In the genomic region with DNA sequence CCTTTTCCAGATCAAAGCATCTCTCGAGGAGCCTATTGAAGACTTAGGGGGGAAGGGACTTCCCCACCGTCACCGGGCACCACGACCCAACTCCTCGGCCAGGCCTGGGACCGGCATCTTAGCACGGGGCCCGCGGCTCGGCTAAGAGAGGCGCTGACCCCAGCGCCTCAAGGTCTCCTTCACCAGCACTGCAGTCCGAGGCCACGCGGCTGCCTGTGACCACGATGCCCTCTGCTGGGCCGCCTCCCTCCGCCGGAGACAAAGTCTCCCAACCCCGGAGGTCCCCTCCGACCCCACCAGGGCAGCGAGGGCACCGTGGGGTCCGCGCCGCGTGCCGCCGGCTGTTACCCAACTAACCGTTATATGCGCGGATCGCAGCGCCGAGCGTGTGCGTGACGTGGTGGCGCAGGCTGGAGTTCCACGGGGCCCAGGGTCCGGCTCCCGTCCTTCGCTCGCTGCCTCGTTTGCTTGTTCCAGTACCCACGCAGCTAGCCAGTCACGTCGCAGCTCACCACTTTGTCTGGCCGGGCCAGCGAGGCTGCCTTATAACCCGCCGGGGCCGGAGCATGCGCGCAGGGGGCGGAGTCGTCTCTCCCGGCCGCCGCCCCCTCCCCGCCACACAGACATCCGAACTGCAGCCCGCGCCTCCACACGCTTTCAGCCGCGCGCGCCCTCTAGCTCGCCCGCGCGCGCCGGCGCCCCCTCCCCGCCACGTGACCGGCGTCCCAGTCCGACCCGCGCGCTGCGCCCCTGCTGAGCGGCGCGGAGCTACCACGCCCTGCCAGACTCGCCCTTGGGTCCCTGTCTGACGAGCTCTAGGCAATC, we compare ENCODE assay signal across 1 cellular context.
TF ChIP-seq lines count a peak whose summit lies in the region.

A gene with protein sequence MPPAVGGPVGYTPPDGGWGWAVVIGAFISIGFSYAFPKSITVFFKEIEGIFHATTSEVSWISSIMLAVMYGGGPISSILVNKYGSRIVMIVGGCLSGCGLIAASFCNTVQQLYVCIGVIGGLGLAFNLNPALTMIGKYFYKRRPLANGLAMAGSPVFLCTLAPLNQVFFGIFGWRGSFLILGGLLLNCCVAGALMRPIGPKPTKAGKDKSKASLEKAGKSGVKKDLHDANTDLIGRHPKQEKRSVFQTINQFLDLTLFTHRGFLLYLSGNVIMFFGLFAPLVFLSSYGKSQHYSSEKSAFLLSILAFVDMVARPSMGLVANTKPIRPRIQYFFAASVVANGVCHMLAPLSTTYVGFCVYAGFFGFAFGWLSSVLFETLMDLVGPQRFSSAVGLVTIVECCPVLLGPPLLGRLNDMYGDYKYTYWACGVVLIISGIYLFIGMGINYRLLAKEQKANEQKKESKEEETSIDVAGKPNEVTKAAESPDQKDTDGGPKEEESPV (minus strand): TSS at position 519 of the 825 bp plus-strand sequence. CDS start 26,888 bp downstream, outside the sequence.

TF ChIP-seq in WTC11, 78 proteins besides CTCF, POLR2A, EP300 and RAD21 (continued from another document and continues in another):
- TF ChIP-seq NFE2L1 (CRISPR knock-in tag; IDR thresholded peaks at IDR 0.05) = 0 out of 2 replicates have a peak, but pooled peaks have one; percentile 17
- peak; percentile 18; the same call in 1 of the 2 replicates for TF ChIP-seq ZNF263 (CRISPR knock-in tag; IDR thresholded peaks at IDR 0.05; ENCODE audit: low read depth)
- TF ChIP-seq, protein P1, sequence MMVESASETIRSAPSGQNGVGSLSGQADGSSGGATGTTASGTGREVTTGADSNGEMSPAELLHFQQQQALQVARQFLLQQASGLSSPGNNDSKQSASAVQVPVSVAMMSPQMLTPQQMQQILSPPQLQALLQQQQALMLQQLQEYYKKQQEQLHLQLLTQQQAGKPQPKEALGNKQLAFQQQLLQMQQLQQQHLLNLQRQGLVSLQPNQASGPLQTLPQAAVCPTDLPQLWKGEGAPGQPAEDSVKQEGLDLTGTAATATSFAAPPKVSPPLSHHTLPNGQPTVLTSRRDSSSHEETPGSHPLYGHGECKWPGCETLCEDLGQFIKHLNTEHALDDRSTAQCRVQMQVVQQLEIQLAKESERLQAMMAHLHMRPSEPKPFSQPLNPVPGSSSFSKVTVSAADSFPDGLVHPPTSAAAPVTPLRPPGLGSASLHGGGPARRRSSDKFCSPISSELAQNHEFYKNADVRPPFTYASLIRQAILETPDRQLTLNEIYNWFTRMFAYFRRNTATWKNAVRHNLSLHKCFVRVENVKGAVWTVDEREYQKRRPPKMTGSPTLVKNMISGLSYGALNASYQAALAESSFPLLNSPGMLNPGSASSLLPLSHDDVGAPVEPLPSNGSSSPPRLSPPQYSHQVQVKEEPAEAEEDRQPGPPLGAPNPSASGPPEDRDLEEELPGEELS (CRISPR knock-in tag; IDR thresholded peaks at IDR 0.05) = peak; percentile 80
- TF ChIP-seq ZNF232 (CRISPR knock-in tag; IDR thresholded peaks at IDR 0.05) = peak; percentile 90
- TF ChIP-seq GRHL2 (CRISPR knock-in tag; IDR thresholded peaks at IDR 0.05; ENCODE audit: insufficient replicate concordance, severe bottlenecking) = no peak
- peak; percentile 49; the same call in 1 of the 2 replicates for TF ChIP-seq FOXP1 (CRISPR knock-in tag; IDR thresholded peaks at IDR 0.05; ENCODE audit: borderline replicate concordance)
- no peak; the same call in none of the 2 replicates for TF ChIP-seq GABPB1 (CRISPR knock-in tag; IDR thresholded peaks at IDR 0.05)
- TF ChIP-seq JAZF1 (CRISPR knock-in tag; IDR thresholded peaks at IDR 0.05) = no peak
- TF ChIP-seq, protein P2, sequence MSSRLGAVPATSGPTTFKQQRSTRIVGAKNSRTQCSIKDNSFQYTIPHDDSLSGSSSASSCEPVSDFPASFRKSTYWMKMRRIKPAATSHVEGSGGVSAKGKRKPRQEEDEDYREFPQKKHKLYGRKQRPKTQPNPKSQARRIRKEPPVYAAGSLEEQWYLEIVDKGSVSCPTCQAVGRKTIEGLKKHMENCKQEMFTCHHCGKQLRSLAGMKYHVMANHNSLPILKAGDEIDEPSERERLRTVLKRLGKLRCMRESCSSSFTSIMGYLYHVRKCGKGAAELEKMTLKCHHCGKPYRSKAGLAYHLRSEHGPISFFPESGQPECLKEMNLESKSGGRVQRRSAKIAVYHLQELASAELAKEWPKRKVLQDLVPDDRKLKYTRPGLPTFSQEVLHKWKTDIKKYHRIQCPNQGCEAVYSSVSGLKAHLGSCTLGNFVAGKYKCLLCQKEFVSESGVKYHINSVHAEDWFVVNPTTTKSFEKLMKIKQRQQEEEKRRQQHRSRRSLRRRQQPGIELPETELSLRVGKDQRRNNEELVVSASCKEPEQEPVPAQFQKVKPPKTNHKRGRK (CRISPR knock-in tag; IDR thresholded peaks at IDR 0.05; ENCODE audit: borderline replicate concordance) = no peak
- TF ChIP-seq, protein P3, sequence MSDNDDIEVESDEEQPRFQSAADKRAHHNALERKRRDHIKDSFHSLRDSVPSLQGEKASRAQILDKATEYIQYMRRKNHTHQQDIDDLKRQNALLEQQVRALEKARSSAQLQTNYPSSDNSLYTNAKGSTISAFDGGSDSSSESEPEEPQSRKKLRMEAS (CRISPR knock-in tag; IDR thresholded peaks at IDR 0.05) = peak; percentile 43
- TF ChIP-seq TEAD1 (CRISPR knock-in tag; IDR thresholded peaks at IDR 0.05) = peak; percentile 47; the same call in 1 of the 2 replicates
- TF ChIP-seq ESRRA (CRISPR knock-in tag; IDR thresholded peaks at IDR 0.05; ENCODE audit: borderline replicate concordance) = peak; percentile 83; the same call in 1 of the 2 replicates
- TF ChIP-seq, protein P4, sequence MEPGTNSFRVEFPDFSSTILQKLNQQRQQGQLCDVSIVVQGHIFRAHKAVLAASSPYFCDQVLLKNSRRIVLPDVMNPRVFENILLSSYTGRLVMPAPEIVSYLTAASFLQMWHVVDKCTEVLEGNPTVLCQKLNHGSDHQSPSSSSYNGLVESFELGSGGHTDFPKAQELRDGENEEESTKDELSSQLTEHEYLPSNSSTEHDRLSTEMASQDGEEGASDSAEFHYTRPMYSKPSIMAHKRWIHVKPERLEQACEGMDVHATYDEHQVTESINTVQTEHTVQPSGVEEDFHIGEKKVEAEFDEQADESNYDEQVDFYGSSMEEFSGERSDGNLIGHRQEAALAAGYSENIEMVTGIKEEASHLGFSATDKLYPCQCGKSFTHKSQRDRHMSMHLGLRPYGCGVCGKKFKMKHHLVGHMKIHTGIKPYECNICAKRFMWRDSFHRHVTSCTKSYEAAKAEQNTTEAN (CRISPR knock-in tag; IDR thresholded peaks at IDR 0.05) = peak; percentile 80; the same call in 1 of the 2 replicates
- TF ChIP-seq, protein P5, sequence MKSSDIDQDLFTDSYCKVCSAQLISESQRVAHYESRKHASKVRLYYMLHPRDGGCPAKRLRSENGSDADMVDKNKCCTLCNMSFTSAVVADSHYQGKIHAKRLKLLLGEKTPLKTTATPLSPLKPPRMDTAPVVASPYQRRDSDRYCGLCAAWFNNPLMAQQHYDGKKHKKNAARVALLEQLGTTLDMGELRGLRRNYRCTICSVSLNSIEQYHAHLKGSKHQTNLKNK (CRISPR knock-in tag; IDR thresholded peaks at IDR 0.05) = no peak
- TF ChIP-seq ATF1 (CRISPR knock-in tag; IDR thresholded peaks at IDR 0.05) = 0 out of 2 replicates have a peak, but pooled peaks have one; percentile 16
- TF ChIP-seq ZNF416 (CRISPR knock-in tag; IDR thresholded peaks at IDR 0.05) = no peak
- TF ChIP-seq NFYB (CRISPR knock-in tag; conservative IDR thresholded peaks at IDR 0.05; ENCODE audit: low read depth) = peak; percentile 21; the same call in 1 of the 2 replicates
- TF ChIP-seq RELA (CRISPR knock-in tag; IDR thresholded peaks at IDR 0.05; ENCODE audit: borderline replicate concordance) = no peak; the same call in 1 of the 2 replicates
- TF ChIP-seq, protein P6, sequence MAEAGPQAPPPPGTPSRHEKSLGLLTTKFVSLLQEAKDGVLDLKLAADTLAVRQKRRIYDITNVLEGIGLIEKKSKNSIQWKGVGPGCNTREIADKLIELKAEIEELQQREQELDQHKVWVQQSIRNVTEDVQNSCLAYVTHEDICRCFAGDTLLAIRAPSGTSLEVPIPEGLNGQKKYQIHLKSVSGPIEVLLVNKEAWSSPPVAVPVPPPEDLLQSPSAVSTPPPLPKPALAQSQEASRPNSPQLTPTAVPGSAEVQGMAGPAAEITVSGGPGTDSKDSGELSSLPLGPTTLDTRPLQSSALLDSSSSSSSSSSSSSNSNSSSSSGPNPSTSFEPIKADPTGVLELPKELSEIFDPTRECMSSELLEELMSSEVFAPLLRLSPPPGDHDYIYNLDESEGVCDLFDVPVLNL (CRISPR knock-in tag; IDR thresholded peaks at IDR 0.05; ENCODE audit: borderline replicate concordance, low read depth) = peak; percentile 48; the same call in 1 of the 2 replicates
- no peak for TF ChIP-seq ZNF671 (CRISPR knock-in tag; IDR thresholded peaks at IDR 0.05)
- TF ChIP-seq FOXJ3 (CRISPR knock-in tag; IDR thresholded peaks at IDR 0.05; ENCODE audit: borderline replicate concordance) = no peak
- TF ChIP-seq, protein P7, sequence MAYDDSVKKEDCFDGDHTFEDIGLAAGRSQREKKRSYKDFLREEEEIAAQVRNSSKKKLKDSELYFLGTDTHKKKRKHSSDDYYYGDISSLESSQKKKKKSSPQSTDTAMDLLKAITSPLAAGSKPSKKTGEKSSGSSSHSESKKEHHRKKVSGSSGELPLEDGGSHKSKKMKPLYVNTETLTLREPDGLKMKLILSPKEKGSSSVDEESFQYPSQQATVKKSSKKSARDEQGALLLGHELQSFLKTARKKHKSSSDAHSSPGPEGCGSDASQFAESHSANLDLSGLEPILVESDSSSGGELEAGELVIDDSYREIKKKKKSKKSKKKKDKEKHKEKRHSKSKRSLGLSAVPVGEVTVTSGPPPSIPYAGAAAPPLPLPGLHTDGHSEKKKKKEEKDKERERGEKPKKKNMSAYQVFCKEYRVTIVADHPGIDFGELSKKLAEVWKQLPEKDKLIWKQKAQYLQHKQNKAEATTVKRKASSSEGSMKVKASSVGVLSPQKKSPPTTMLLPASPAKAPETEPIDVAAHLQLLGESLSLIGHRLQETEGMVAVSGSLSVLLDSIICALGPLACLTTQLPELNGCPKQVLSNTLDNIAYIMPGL (CRISPR knock-in tag; IDR thresholded peaks at IDR 0.05) = peak; percentile 82; the same call in 1 of the 2 replicates
- TF ChIP-seq, protein P8, sequence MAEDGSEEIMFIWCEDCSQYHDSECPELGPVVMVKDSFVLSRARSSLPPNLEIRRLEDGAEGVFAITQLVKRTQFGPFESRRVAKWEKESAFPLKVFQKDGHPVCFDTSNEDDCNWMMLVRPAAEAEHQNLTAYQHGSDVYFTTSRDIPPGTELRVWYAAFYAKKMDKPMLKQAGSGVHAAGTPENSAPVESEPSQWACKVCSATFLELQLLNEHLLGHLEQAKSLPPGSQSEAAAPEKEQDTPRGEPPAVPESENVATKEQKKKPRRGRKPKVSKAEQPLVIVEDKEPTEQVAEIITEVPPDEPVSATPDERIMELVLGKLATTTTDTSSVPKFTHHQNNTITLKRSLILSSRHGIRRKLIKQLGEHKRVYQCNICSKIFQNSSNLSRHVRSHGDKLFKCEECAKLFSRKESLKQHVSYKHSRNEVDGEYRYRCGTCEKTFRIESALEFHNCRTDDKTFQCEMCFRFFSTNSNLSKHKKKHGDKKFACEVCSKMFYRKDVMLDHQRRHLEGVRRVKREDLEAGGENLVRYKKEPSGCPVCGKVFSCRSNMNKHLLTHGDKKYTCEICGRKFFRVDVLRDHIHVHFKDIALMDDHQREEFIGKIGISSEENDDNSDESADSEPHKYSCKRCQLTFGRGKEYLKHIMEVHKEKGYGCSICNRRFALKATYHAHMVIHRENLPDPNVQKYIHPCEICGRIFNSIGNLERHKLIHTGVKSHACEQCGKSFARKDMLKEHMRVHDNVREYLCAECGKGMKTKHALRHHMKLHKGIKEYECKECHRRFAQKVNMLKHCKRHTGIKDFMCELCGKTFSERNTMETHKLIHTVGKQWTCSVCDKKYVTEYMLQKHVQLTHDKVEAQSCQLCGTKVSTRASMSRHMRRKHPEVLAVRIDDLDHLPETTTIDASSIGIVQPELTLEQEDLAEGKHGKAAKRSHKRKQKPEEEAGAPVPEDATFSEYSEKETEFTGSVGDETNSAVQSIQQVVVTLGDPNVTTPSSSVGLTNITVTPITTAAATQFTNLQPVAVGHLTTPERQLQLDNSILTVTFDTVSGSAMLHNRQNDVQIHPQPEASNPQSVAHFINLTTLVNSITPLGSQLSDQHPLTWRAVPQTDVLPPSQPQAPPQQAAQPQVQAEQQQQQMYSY (CRISPR knock-in tag; IDR thresholded peaks at IDR 0.05) = peak; percentile 43; the same call in 1 of the 2 replicates
- TF ChIP-seq, protein P9, sequence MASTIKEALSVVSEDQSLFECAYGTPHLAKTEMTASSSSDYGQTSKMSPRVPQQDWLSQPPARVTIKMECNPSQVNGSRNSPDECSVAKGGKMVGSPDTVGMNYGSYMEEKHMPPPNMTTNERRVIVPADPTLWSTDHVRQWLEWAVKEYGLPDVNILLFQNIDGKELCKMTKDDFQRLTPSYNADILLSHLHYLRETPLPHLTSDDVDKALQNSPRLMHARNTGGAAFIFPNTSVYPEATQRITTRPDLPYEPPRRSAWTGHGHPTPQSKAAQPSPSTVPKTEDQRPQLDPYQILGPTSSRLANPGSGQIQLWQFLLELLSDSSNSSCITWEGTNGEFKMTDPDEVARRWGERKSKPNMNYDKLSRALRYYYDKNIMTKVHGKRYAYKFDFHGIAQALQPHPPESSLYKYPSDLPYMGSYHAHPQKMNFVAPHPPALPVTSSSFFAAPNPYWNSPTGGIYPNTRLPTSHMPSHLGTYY (CRISPR knock-in tag; IDR thresholded peaks at IDR 0.05) = no peak; the same call in 1 of the 2 replicates
- TF ChIP-seq, protein P10, sequence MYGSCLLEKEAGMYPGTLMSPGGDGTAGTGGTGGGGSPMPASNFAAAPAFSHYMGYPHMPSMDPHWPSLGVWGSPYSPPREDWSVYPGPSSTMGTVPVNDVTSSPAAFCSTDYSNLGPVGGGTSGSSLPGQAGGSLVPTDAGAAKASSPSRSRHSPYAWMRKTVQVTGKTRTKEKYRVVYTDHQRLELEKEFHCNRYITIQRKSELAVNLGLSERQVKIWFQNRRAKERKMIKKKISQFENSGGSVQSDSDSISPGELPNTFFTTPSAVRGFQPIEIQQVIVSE (CRISPR knock-in tag; IDR thresholded peaks at IDR 0.05; ENCODE audit: borderline replicate concordance) = no peak
- TF ChIP-seq PRRX2 (CRISPR knock-in tag; IDR thresholded peaks at IDR 0.05) = 0 out of 2 replicates have a peak, but pooled peaks have one; percentile 55
- peak; percentile 92; the same call in 1 of the 2 replicates for TF ChIP-seq KAT7 (CRISPR knock-in tag; IDR thresholded peaks at IDR 0.05; ENCODE audit: borderline replicate concordance)
- TF ChIP-seq MXD4 (CRISPR knock-in tag; IDR thresholded peaks at IDR 0.05; ENCODE audit: borderline replicate concordance) = no peak
- TF ChIP-seq ZNF396 (CRISPR knock-in tag; IDR thresholded peaks at IDR 0.05; ENCODE audit: borderline replicate concordance) = no peak
- TF ChIP-seq CBFB (CRISPR knock-in tag; IDR thresholded peaks at IDR 0.05; ENCODE audit: low read depth) = no peak
- no peak; the same call in 1 of the 2 replicates for TF ChIP-seq JUN (CRISPR knock-in tag; IDR thresholded peaks at IDR 0.05)
- no peak for TF ChIP-seq ELF4 (CRISPR knock-in tag; IDR thresholded peaks at IDR 0.05; ENCODE audit: low read depth)
- no peak for TF ChIP-seq SOX15 (CRISPR knock-in tag; IDR thresholded peaks at IDR 0.05)
- TF ChIP-seq, protein P11, sequence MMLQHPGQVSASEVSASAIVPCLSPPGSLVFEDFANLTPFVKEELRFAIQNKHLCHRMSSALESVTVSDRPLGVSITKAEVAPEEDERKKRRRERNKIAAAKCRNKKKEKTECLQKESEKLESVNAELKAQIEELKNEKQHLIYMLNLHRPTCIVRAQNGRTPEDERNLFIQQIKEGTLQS (CRISPR knock-in tag; conservative IDR thresholded peaks at IDR 0.05) = no peak
- peak; percentile 38; the same call in 1 of the 2 replicates for TF ChIP-seq TCF7 (CRISPR knock-in tag; IDR thresholded peaks at IDR 0.05; ENCODE audit: low read depth)
- TF ChIP-seq, protein P12, sequence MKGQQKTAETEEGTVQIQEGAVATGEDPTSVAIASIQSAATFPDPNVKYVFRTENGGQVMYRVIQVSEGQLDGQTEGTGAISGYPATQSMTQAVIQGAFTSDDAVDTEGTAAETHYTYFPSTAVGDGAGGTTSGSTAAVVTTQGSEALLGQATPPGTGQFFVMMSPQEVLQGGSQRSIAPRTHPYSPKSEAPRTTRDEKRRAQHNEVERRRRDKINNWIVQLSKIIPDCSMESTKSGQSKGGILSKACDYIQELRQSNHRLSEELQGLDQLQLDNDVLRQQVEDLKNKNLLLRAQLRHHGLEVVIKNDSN (CRISPR knock-in tag; IDR thresholded peaks at IDR 0.05) = peak; percentile 83
